ENCODE assay signal across 1 cellular context in genomic region chr10:133357293-133358151, GRCh38.
TF ChIP-seq lines count a peak whose summit lies in the region.

TSS of gene FUOM (minus strand) at chr10:133358019. CDS start at chr10:133358007, 12 bp downstream.

TF ChIP-seq in HepG2, 621 proteins besides CTCF, POLR2A, EP300 and RAD21 (continued from another document and continues in another):
- no peak for TF ChIP-seq RERE (CRISPR knock-in tag; IDR thresholded peaks at IDR 0.05; ENCODE audit: low read depth)
- TF ChIP-seq ZNF570 (CRISPR knock-in tag; IDR thresholded peaks at IDR 0.05; ENCODE audit: borderline replicate concordance), result no peak
- TF ChIP-seq ZNF207 (IDR thresholded peaks at IDR 0.05; ENCODE audit: borderline replicate concordance), result no peak
- TF ChIP-seq ZNF761 (CRISPR knock-in tag; conservative IDR thresholded peaks at IDR 0.05), result no peak
- peak; percentile 41; the same call in 1 of the 2 replicates for TF ChIP-seq IRX3 (CRISPR knock-in tag; IDR thresholded peaks at IDR 0.05; ENCODE audit: borderline replicate concordance, low read depth)
- no peak for TF ChIP-seq U2AF2 (IDR thresholded peaks at IDR 0.05; ENCODE audit: low read depth, low read length)
- TF ChIP-seq KMT2B (CRISPR knock-in tag; IDR thresholded peaks at IDR 0.05), result no peak
- 0 out of 2 replicates have a peak, but pooled peaks have one; percentile 48 for TF ChIP-seq ELF4 (CRISPR knock-in tag; IDR thresholded peaks at IDR 0.05; ENCODE audit: borderline replicate concordance)
- TF ChIP-seq ZMYM2 (CRISPR knock-in tag; IDR thresholded peaks at IDR 0.05), result no peak
- no peak for TF ChIP-seq TEAD2 (CRISPR knock-in tag; IDR thresholded peaks at IDR 0.05)
- no peak for TF ChIP-seq KLF9 (CRISPR knock-in tag; IDR thresholded peaks at IDR 0.05; ENCODE audit: low read depth)
- TF ChIP-seq HNRNPUL1 (IDR thresholded peaks at IDR 0.05; ENCODE audit: low read depth, low read length), result no peak
- TF ChIP-seq, protein P1, sequence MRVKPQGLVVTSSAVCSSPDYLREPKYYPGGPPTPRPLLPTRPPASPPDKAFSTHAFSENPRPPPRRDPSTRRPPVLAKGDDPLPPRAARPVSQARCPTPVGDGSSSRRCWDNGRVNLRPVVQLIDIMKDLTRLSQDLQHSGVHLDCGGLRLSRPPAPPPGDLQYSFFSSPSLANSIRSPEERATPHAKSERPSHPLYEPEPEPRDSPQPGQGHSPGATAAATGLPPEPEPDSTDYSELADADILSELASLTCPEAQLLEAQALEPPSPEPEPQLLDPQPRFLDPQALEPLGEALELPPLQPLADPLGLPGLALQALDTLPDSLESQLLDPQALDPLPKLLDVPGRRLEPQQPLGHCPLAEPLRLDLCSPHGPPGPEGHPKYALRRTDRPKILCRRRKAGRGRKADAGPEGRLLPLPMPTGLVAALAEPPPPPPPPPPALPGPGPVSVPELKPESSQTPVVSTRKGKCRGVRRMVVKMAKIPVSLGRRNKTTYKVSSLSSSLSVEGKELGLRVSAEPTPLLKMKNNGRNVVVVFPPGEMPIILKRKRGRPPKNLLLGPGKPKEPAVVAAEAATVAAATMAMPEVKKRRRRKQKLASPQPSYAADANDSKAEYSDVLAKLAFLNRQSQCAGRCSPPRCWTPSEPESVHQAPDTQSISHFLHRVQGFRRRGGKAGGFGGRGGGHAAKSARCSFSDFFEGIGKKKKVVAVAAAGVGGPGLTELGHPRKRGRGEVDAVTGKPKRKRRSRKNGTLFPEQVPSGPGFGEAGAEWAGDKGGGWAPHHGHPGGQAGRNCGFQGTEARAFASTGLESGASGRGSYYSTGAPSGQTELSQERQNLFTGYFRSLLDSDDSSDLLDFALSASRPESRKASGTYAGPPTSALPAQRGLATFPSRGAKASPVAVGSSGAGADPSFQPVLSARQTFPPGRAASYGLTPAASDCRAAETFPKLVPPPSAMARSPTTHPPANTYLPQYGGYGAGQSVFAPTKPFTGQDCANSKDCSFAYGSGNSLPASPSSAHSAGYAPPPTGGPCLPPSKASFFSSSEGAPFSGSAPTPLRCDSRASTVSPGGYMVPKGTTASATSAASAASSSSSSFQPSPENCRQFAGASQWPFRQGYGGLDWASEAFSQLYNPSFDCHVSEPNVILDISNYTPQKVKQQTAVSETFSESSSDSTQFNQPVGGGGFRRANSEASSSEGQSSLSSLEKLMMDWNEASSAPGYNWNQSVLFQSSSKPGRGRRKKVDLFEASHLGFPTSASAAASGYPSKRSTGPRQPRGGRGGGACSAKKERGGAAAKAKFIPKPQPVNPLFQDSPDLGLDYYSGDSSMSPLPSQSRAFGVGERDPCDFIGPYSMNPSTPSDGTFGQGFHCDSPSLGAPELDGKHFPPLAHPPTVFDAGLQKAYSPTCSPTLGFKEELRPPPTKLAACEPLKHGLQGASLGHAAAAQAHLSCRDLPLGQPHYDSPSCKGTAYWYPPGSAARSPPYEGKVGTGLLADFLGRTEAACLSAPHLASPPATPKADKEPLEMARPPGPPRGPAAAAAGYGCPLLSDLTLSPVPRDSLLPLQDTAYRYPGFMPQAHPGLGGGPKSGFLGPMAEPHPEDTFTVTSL (CRISPR knock-in tag; IDR thresholded peaks at IDR 0.05; ENCODE audit: borderline replicate concordance), result no peak
- TF ChIP-seq GABPB1 (CRISPR knock-in tag; IDR thresholded peaks at IDR 0.05), result peak; percentile 85
- TF ChIP-seq CC2D1A (CRISPR knock-in tag; IDR thresholded peaks at IDR 0.05), result no peak
- no peak for TF ChIP-seq ZNF839 (CRISPR knock-in tag; IDR thresholded peaks at IDR 0.05; ENCODE audit: borderline replicate concordance)
- no peak for TF ChIP-seq CENPT (CRISPR knock-in tag; IDR thresholded peaks at IDR 0.05; ENCODE audit: low read depth)
- TF ChIP-seq MIER2 (CRISPR knock-in tag; IDR thresholded peaks at IDR 0.05), result no peak
- no peak; the same call in 1 of the 2 replicates for TF ChIP-seq ZNF331 (CRISPR knock-in tag; IDR thresholded peaks at IDR 0.05)
- no peak; the same call in 2 of the 3 replicates for TF ChIP-seq MXI1 (IDR thresholded peaks at IDR 0.05; ENCODE audit: borderline replicate concordance, low read depth, low read length)
- TF ChIP-seq, protein P2, sequence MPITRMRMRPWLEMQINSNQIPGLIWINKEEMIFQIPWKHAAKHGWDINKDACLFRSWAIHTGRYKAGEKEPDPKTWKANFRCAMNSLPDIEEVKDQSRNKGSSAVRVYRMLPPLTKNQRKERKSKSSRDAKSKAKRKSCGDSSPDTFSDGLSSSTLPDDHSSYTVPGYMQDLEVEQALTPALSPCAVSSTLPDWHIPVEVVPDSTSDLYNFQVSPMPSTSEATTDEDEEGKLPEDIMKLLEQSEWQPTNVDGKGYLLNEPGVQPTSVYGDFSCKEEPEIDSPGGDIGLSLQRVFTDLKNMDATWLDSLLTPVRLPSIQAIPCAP (CRISPR knock-in tag; IDR thresholded peaks at IDR 0.05; ENCODE audit: low read depth), result no peak
- TF ChIP-seq ZNF709 (CRISPR knock-in tag; IDR thresholded peaks at IDR 0.05), result peak; percentile 92
- TF ChIP-seq CCAR2 (optimal IDR thresholded peaks at IDR 0.05; ENCODE audit: low read depth, low read length), result no peak
- no peak for TF ChIP-seq ZFP62 (CRISPR knock-in tag; IDR thresholded peaks at IDR 0.05)
- no peak for TF ChIP-seq JUNB (CRISPR knock-in tag; IDR thresholded peaks at IDR 0.05; ENCODE audit: borderline replicate concordance)
- no peak; the same call in 1 of the 2 replicates for TF ChIP-seq FOXC1 (CRISPR knock-in tag; IDR thresholded peaks at IDR 0.05; ENCODE audit: borderline replicate concordance)
- TF ChIP-seq FOXA1 (IDR thresholded peaks at IDR 0.05), result no peak
- TF ChIP-seq FOXA1 (CRISPR knock-in tag; IDR thresholded peaks at IDR 0.05), result no peak
- 0 out of 2 replicates have a peak, but pooled peaks have one; percentile 55 for TF ChIP-seq ZNF547 (CRISPR knock-in tag; IDR thresholded peaks at IDR 0.05)
- TF ChIP-seq ZNF737 (CRISPR knock-in tag; IDR thresholded peaks at IDR 0.05; ENCODE audit: borderline replicate concordance), result no peak
- TF ChIP-seq EED (CRISPR knock-in tag; IDR thresholded peaks at IDR 0.05), result peak; percentile 50; the same call in 1 of the 2 replicates
- no peak; the same call in 1 of the 2 replicates for TF ChIP-seq ZNF274 (CRISPR knock-in tag; IDR thresholded peaks at IDR 0.05)
- TF ChIP-seq, protein P3, sequence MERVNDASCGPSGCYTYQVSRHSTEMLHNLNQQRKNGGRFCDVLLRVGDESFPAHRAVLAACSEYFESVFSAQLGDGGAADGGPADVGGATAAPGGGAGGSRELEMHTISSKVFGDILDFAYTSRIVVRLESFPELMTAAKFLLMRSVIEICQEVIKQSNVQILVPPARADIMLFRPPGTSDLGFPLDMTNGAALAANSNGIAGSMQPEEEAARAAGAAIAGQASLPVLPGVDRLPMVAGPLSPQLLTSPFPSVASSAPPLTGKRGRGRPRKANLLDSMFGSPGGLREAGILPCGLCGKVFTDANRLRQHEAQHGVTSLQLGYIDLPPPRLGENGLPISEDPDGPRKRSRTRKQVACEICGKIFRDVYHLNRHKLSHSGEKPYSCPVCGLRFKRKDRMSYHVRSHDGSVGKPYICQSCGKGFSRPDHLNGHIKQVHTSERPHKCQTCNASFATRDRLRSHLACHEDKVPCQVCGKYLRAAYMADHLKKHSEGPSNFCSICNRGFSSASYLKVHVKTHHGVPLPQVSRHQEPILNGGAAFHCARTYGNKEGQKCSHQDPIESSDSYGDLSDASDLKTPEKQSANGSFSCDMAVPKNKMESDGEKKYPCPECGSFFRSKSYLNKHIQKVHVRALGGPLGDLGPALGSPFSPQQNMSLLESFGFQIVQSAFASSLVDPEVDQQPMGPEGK (CRISPR knock-in tag; IDR thresholded peaks at IDR 0.05), result peak; percentile 52
- no peak for TF ChIP-seq ZBTB20 (CRISPR knock-in tag; IDR thresholded peaks at IDR 0.05; ENCODE audit: borderline replicate concordance, low read depth)
- no peak for TF ChIP-seq TEAD3 (CRISPR knock-in tag; optimal IDR thresholded peaks at IDR 0.05; ENCODE audit: borderline replicate concordance)
- TF ChIP-seq PHF5A (CRISPR knock-in tag; IDR thresholded peaks at IDR 0.05; ENCODE audit: low read depth, unreplicated experiment), result no peak
- no peak for TF ChIP-seq TBP (CRISPR knock-in tag; IDR thresholded peaks at IDR 0.05)
- no peak for TF ChIP-seq ZNF3 (CRISPR knock-in tag; IDR thresholded peaks at IDR 0.05)
- peak in 1 of 2 experiments; percentile 57; a peak in 3 of 4 replicates for TF ChIP-seq NR2F1 (CRISPR knock-in tag; IDR thresholded peaks at IDR 0.05)
- peak; percentile 58; the same call in 1 of the 2 replicates for TF ChIP-seq ATF7-NPFF (CRISPR knock-in tag; IDR thresholded peaks at IDR 0.05; ENCODE audit: low read depth)
- no peak for TF ChIP-seq RELA (CRISPR knock-in tag; IDR thresholded peaks at IDR 0.05)
- no peak for TF ChIP-seq MIXL1 (CRISPR knock-in tag; IDR thresholded peaks at IDR 0.05)
- TF ChIP-seq MBD4 (IDR thresholded peaks at IDR 0.05; ENCODE audit: borderline replicate concordance, low read length), result no peak
- TF ChIP-seq ZNF850 (CRISPR knock-in tag; conservative IDR thresholded peaks at IDR 0.05), result 0 out of 2 replicates have a peak, but pooled peaks have one; percentile 3
- TF ChIP-seq ZNF577 (CRISPR knock-in tag; IDR thresholded peaks at IDR 0.05; ENCODE audit: borderline replicate concordance, low read depth), result no peak
- TF ChIP-seq RORA (CRISPR knock-in tag; IDR thresholded peaks at IDR 0.05), result no peak
- 0 out of 2 replicates have a peak, but pooled peaks have one; percentile 37 for TF ChIP-seq STAT6 (CRISPR knock-in tag; IDR thresholded peaks at IDR 0.05; ENCODE audit: borderline replicate concordance)
- peak; percentile 77 for TF ChIP-seq MXD4 (CRISPR knock-in tag; IDR thresholded peaks at IDR 0.05)
- TF ChIP-seq KLF11 (CRISPR knock-in tag; IDR thresholded peaks at IDR 0.05), result no peak
- TF ChIP-seq, protein P4, sequence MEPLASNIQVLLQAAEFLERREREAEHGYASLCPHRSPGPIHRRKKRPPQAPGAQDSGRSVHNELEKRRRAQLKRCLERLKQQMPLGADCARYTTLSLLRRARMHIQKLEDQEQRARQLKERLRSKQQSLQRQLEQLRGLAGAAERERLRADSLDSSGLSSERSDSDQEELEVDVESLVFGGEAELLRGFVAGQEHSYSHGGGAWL (CRISPR knock-in tag; IDR thresholded peaks at IDR 0.05), result peak; percentile 36; the same call in 1 of the 2 replicates
- no peak for TF ChIP-seq PRPF4 (IDR thresholded peaks at IDR 0.05; ENCODE audit: low read depth, low read length, poor library complexity, severe bottlenecking)
- no peak for TF ChIP-seq MATR3 (CRISPR knock-in tag; IDR thresholded peaks at IDR 0.05)
- no peak for TF ChIP-seq NCOA1 (CRISPR knock-in tag; IDR thresholded peaks at IDR 0.05)
- TF ChIP-seq ARNT2 (CRISPR knock-in tag; IDR thresholded peaks at IDR 0.05; ENCODE audit: low read depth), result peak; percentile 61; the same call in 1 of the 2 replicates
- no peak; the same call in 1 of the 2 replicates for TF ChIP-seq ZMYM3 (CRISPR knock-in tag; IDR thresholded peaks at IDR 0.05)
